In the genomic region with DNA sequence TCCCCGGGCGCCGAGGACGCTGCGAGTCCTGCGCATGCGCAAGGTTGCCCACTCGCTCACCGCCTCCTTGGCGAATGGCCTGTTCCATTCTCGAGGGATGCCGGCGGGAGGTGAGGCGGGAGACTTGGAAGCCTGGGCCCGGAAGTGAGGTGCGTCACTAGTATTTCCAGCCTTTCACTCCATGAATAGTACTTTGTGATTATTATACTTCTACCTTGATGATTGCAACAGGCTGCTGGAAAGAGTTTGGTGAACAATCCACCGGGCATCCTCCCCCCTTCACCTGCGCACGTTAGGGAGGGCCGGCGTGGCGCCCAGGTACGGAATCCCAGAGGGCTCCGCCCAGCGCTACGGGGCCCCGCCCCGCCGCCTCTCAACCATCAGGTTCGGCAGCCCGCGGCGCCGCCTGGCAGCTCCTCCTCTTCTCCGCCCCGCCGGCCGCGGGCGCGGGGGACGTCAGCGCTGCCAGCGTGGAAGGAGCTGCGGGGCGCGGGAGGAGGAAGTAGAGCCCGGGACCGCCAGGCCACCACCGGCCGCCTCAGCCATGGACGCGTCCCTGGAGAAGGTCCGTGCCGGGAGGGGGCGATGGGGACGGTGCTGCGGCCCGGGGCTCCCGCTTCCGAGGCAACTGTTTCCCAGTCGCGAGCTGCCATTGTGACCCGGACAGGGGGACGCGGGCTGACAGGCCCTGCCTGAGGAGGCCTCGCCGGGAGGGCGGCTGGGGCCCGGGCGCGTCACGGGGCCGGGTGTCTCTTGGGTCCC, we compare ENCODE assay signal across 8 cellular contexts. TPM values are rescaled to one million over a fixed set of nuclear protein-coding genes. Genes with fewer than 3 reads are reported as not detected.
DNase-seq lines count a peak whose midpoint lies in the region; ATAC-seq and TF ChIP-seq lines count a peak whose summit lies in the region.
"Not testable (repeated sequence)": the region's sequence is repeated elsewhere in the genome, so short reads cannot be mapped to it uniquely, and the experiment has no call there.

A gene with protein sequence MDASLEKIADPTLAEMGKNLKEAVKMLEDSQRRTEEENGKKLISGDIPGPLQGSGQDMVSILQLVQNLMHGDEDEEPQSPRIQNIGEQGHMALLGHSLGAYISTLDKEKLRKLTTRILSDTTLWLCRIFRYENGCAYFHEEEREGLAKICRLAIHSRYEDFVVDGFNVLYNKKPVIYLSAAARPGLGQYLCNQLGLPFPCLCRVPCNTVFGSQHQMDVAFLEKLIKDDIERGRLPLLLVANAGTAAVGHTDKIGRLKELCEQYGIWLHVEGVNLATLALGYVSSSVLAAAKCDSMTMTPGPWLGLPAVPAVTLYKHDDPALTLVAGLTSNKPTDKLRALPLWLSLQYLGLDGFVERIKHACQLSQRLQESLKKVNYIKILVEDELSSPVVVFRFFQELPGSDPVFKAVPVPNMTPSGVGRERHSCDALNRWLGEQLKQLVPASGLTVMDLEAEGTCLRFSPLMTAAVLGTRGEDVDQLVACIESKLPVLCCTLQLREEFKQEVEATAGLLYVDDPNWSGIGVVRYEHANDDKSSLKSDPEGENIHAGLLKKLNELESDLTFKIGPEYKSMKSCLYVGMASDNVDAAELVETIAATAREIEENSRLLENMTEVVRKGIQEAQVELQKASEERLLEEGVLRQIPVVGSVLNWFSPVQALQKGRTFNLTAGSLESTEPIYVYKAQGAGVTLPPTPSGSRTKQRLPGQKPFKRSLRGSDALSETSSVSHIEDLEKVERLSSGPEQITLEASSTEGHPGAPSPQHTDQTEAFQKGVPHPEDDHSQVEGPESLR (plus strand): TSS at position 371 of the 762 bp plus-strand sequence. CDS start 174 bp downstream, at position 545.

- not testable (repeated sequence) for TF ChIP-seq EP300 in gastroesophageal sphincter (IDR thresholded peaks at IDR 0.05)

- H3K27me3 ChIP-seq in gastroesophageal sphincter, neutrophil: not testable (repeated sequence)

- H3K4me1 ChIP-seq in gastroesophageal sphincter (peaks cover 0 to 41% (median 0%) of the 10 kb centered on the region in 3 donors), neutrophil (ENCODE audit: control insufficient read depth in 1 of 2, insufficient read depth in 1 of 2, low read depth in 1 of 2, low read length in 1 of 2) (peaks cover 16 to 24% of the 10 kb centered on the region in 2 experiments)

- H3K4me1 Mint-ChIP-seq in HFFc6 (ENCODE audit: low read depth) = peaks cover 28% of the 10 kb centered on the region
- peaks cover 22% of the 10 kb centered on the region for H3K4me1 Mint-ChIP-seq in activated naive CD4-positive, alpha-beta T cell treated with anti-CD3 and anti-CD28 coated beads for 36 hours (ENCODE audit: low read depth)

- H3K36me3 Mint-ChIP-seq in HFFc6 (ENCODE audit: low read depth); activated naive CD4-positive, alpha-beta T cell treated with anti-CD3 and anti-CD28 coated beads for 36 hours (ENCODE audit: low read depth): not testable (repeated sequence)

- H3K27ac ChIP-seq in gastroesophageal sphincter (peak within 1 kb of the TSS; percentile 92 to 97 (median 95)), neutrophil (peak within 1 kb of the TSS; percentile 90)

- H3K27ac Mint-ChIP-seq in HFFc6 = peak within 1 kb of the TSS; percentile 85
- peak within 1 kb of the TSS; percentile 90 for H3K27ac Mint-ChIP-seq in activated naive CD4-positive, alpha-beta T cell treated with anti-CD3 and anti-CD28 coated beads for 36 hours

- H3K4me3 ChIP-seq in NB4 (ENCODE audit: low read depth, low read length) = peak within 1 kb of the TSS; percentile 72
- H3K4me3 ChIP-seq in gastroesophageal sphincter = peak within 1 kb of the TSS; percentile 72
- H3K4me3 ChIP-seq in neutrophil (ENCODE audit: low read depth in 1 of 2, low read length in 1 of 2) = peak within 1 kb of the TSS; percentile 71 to 92

- H3K9me3 ChIP-seq in gastroesophageal sphincter, neutrophil: not testable (repeated sequence)

- intact Hi-C loops in activated naive CD4-positive, alpha-beta T cell treated with anti-CD3 and anti-CD28 coated beads for 36 hours (cut with micrococcal nuclease) = loop anchor here (5.0 kb wide), 1 partner anchor 37 kb away; no protein-coding TSS in a partner anchor

- WGBS in gastroesophageal sphincter (ENCODE audit: low coverage in 1 of 2), 2 donors = 1 to 3% methylated on average over 10 to 13 of the region's 74 CpGs

- not testable (repeated sequence) for H3K27me3 Mint-ChIP-seq in HFFc6 (ENCODE audit: insufficient read depth); activated naive CD4-positive, alpha-beta T cell treated with anti-CD3 and anti-CD28 coated beads for 36 hours (ENCODE audit: low read depth)

- DNase-seq in GM04504 (ENCODE audit: low read depth) (peak; percentile 68), HFFc6 (peak; percentile 72), NB4 (ENCODE audit: low read depth) (peak; percentile 95), SK-N-DZ (ENCODE audit: low spot score) (peak; percentile 93)
- DNase-seq in activated naive CD4-positive, alpha-beta T cell treated with anti-CD3 and anti-CD28 coated beads for 36 hours = peak; percentile 97

- H3K4me3 Mint-ChIP-seq in HFFc6 = peak within 1 kb of the TSS; percentile 95
- H3K4me3 Mint-ChIP-seq in activated naive CD4-positive, alpha-beta T cell treated with anti-CD3 and anti-CD28 coated beads for 36 hours = peak within 1 kb of the TSS; percentile 88

- peak; percentile 92 for ATAC-seq in gastroesophageal sphincter

- H3K9me3 Mint-ChIP-seq in HFFc6; activated naive CD4-positive, alpha-beta T cell treated with anti-CD3 and anti-CD28 coated beads for 36 hours: not testable (repeated sequence)

- not testable (repeated sequence) for TF ChIP-seq CTCF in HFFc6 (IDR thresholded peaks at IDR 0.05); NB4 (IDR thresholded peaks at IDR 0.05; ENCODE audit: low read depth, low read length); subcutaneous adipose tissue (IDR thresholded peaks at IDR 0.05; ENCODE audit: low read depth)
- TF ChIP-seq CTCF in gastroesophageal sphincter (IDR thresholded peaks at IDR 0.05) (peak in 2 of 4 experiments; percentile 17 to 26), neutrophil (IDR thresholded peaks at IDR 0.05) (peak; percentile 46)

- H3K36me3 ChIP-seq in gastroesophageal sphincter, neutrophil: not testable (repeated sequence)

- TF ChIP-seq POLR2A in NB4 (IDR thresholded peaks at IDR 0.05; ENCODE audit: extremely low read depth, insufficient read length) (peak; percentile 55), gastroesophageal sphincter (IDR thresholded peaks at IDR 0.05) (peak; percentile 91 to 92)

- CTCF ChIA-PET in activated naive CD4-positive, alpha-beta T cell treated with anti-CD3 and anti-CD28 coated beads for 36 hours (lab: Charles Lee) = not testable (repeated sequence)

RNA-seq across cellular contexts. Expression of the gene that starts here (rescaled TPM):
- 10 to 100 TPM; 78.8 to 88.3 (median 82.0) TPM for total RNA-seq in HFFc6 (2021; fragmentation: NEBNext Ultra II Directional; extraction: Animal tissue kit (Norgen Biotek cat#: 25700))
- polyA plus RNA-seq in SK-N-DZ (2014; cell fraction: cytosol; rRNA removed) = 32.9 and 35.9 TPM in 2 replicates
- polyA plus RNA-seq in SK-N-DZ (2014; cell fraction: nucleus; rRNA removed) = 44.6 and 64.1 TPM in 2 replicates
- total RNA-seq in activated naive CD4-positive, alpha-beta T cell treated with anti-CD3 and anti-CD28 coated beads for 36 hours = 10 to 100 TPM; 52.6 to 53.9 TPM
- total RNA-seq in gastroesophageal sphincter = 10 to 100 TPM; 70.0 to 92.2 (median 87.6) TPM
- total RNA-seq in subcutaneous adipose tissue = 10 to 100 TPM; 62.1 to 85.2 (median 76.1) TPM

Comparison
In these comparisons a context has a peak if more than half of its experiments do, and no peak if none do; other contexts are left out.
1. Peak in every context shown above with its lines: DNase-seq, ATAC-seq, H3K4me3 ChIP-seq and H3K27ac ChIP-seq.